Comparison of ENCODE assay signal across 26 cellular contexts in the genomic region with DNA sequence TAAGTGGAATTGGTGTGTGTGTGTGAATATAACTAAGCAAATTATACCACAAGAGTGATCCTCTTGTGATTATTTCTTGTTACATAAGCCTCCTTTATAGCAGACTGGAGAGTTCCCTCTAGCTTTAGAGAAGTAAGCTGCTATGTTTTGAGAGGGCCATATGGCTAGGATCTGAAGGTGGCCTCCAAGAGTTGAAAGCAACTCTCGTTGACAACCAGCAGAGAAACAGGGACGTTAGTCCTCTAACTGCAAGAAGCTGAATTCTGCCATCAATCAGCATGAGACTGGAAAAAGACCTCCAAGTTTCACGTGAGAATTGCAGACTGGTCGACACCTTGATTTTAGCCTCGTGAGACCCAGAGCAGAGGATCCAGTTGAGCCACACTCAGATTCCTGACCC.
DNase-seq lines count a peak whose midpoint lies in the region; ATAC-seq and TF ChIP-seq lines count a peak whose summit lies in the region.
"Had no signal": no experiment of that assay in that cellular context is flagged by ENCODE, and none has a peak within 500 bp of the region (broad histone marks: within the 10 kb centered on the region; RNA-seq: fewer than 3 reads in every experiment).

No MANE protein-coding gene starts in this region.

- ATAC-seq in WTC11 = no peak
- ATAC-seq in left lung = no peak
- ATAC-seq: A549, Panc1 had no signal

- DNase-seq in NCI-H69 (lab: John Stamatoyannopoulos, UW) (peak; percentile 6), WTC11 (ENCODE audit: low spot score) (no peak), SIG-M5 treated with dmso at 0.1 percent for 504 hours (lab: John Stamatoyannopoulos, UW; ENCODE audit: unreplicated experiment) (no peak), left lung (no peak)
- DNase-seq in CD8-positive, alpha-beta memory T cell = no peak
- DNase-seq: AML-193; Caco-2; CD4-positive, alpha-beta T cell; DND-41; GOT3; KG1; MM.1S; NCI-H1694; NCI-H2029 treated with DMSO at 0.1 percent for 48 hours; NCI-H2171; NCI-H226; NCI-H510A; NCI-H774; SHP77 had no signal

- peaks cover 33% of the 10 kb centered on the region for H3K36me3 Mint-ChIP-seq in WTC11
- H3K36me3 Mint-ChIP-seq in CD8-positive, alpha-beta memory T cell = no peaks in the 10 kb centered on the region

- H3K4me1 ChIP-seq in HUES6 (ENCODE audit: control insufficient read depth, insufficient read depth, low read length) (peaks cover 22% of the 10 kb centered on the region; the same call in 1 of the 2 replicates), subcutaneous abdominal adipose tissue (ENCODE audit: control insufficient read depth in 5 of 5, insufficient read depth in 5 of 5, low read length in 5 of 5) (peaks cover 0 to 15% (median 0%) of the 10 kb centered on the region in 5 donors), left lung (no peaks in the 10 kb centered on the region)
- H3K4me1 ChIP-seq in CD8-positive, alpha-beta memory T cell (ENCODE audit: insufficient read depth, low read length) = no peaks in the 10 kb centered on the region
- H3K4me1 ChIP-seq: A549; BLaER1 treated with 17β-estradiol and CSF1 and Interleukin-3, amounts not matched to agents 10 nM and 100 nM; Caco-2 had no signal

- H3K4me3 ChIP-seq in HUES6 (ENCODE audit: low read depth, low read length) (no peak overlapping the region), subcutaneous abdominal adipose tissue (ENCODE audit: low read depth in 1 of 5, low read length in 5 of 5) (no peak overlapping the region), left lung (no peak overlapping the region)
- no peak overlapping the region for H3K4me3 ChIP-seq in CD8-positive, alpha-beta memory T cell (ENCODE audit: low read length)
- H3K4me3 ChIP-seq: A549; BLaER1 treated with 17β-estradiol and CSF1 and Interleukin-3, amounts not matched to agents 10 nM and 100 nM had no signal

- H3K36me3 ChIP-seq in HUES6 (ENCODE audit: control insufficient read depth, insufficient read depth, low read length) = no peaks in the 10 kb centered on the region
- H3K36me3 ChIP-seq in subcutaneous abdominal adipose tissue (ENCODE audit: control insufficient read depth in 5 of 5, insufficient read depth in 5 of 5, low read length in 5 of 5) = no peaks in the 10 kb centered on the region
- no peaks in the 10 kb centered on the region for H3K36me3 ChIP-seq in CD8-positive, alpha-beta memory T cell (ENCODE audit: insufficient read depth, low read length)
- no peaks in the 10 kb centered on the region for H3K36me3 ChIP-seq in left lung
- H3K36me3 ChIP-seq: BLaER1 treated with 17β-estradiol and CSF1 and Interleukin-3, amounts not matched to agents 10 nM and 100 nM had no signal

- POLR2A ChIA-PET in WTC11 (lab: Charles Lee) = no interaction called here
- POLR2A ChIA-PET in CD8-positive, alpha-beta memory T cell (lab: Charles Lee) = no interaction called here

- intact Hi-C loops in left lung (cut with DNase I) = no loop called here

- no peaks in the 10 kb centered on the region for H3K27me3 Mint-ChIP-seq in WTC11 (ENCODE audit: low read depth)
- H3K27me3 Mint-ChIP-seq in CD8-positive, alpha-beta memory T cell = no peaks in the 10 kb centered on the region
- H3K27me3 Mint-ChIP-seq: CD4-positive, alpha-beta T cell had no signal

- H3K4me3 Mint-ChIP-seq in WTC11 = no peak overlapping the region
- H3K4me3 Mint-ChIP-seq in CD8-positive, alpha-beta memory T cell = no peak overlapping the region
- H3K4me3 Mint-ChIP-seq: CD4-positive, alpha-beta T cell; T-helper 1 cell treated with Interleukin-12 subunit alpha and Interleukin-12 subunit beta and Interleukin-4 antibody, amounts not matched to agents 30 μg/mL and 1 μg/mL, for 36 hours had no signal

- H3K27ac ChIP-seq in HUES6 (ENCODE audit: low read depth, low read length) (peak overlapping the region; percentile 50; the same call in 1 of the 2 replicates), subcutaneous abdominal adipose tissue (ENCODE audit: low read depth, low read length) (peak overlapping the region; percentile 44), left lung (no peak overlapping the region)
- H3K27ac ChIP-seq in CD8-positive, alpha-beta memory T cell (ENCODE audit: low read depth, low read length) = no peak overlapping the region
- H3K27ac ChIP-seq: A549; BLaER1 treated with 17β-estradiol and CSF1 and Interleukin-3, amounts not matched to agents 10 nM and 100 nM; RWPE1 had no signal

- CTCF ChIA-PET in WTC11 (lab: Charles Lee) = interaction anchor here (0.9 to 3.0 kb wide), 2 partner anchors 19 to 25 kb away, joined by 3 to 12 read pairs; no protein-coding TSS in a partner anchor
- CTCF ChIA-PET in CD8-positive, alpha-beta memory T cell (lab: Charles Lee) = no interaction called here

- peaks cover 48% of the 10 kb centered on the region for H3K4me1 Mint-ChIP-seq in WTC11
- H3K4me1 Mint-ChIP-seq in CD8-positive, alpha-beta memory T cell = no peaks in the 10 kb centered on the region

- H3K27ac Mint-ChIP-seq in WTC11 = peak overlapping the region; percentile 93
- no peak overlapping the region for H3K27ac Mint-ChIP-seq in CD8-positive, alpha-beta memory T cell
- H3K27ac Mint-ChIP-seq: CD4-positive, alpha-beta T cell; T-helper 1 cell treated with Interleukin-12 subunit alpha and Interleukin-12 subunit beta and Interleukin-4 antibody, amounts not matched to agents 30 μg/mL and 1 μg/mL, for 36 hours had no signal

- peaks cover 21% of the 10 kb centered on the region for H3K9me3 Mint-ChIP-seq in WTC11
- H3K9me3 Mint-ChIP-seq in CD8-positive, alpha-beta memory T cell = peaks cover 0 to 22% (median 7%) of the 10 kb centered on the region in 5 donors

- peak overlapping the region; percentile 63 for H3K9ac ChIP-seq in HUES6 (ENCODE audit: low read length)
- H3K9ac ChIP-seq in subcutaneous abdominal adipose tissue (ENCODE audit: low read length in 5 of 5) = no peak overlapping the region
- H3K9ac ChIP-seq: BLaER1 treated with 17β-estradiol and CSF1 and Interleukin-3, amounts not matched to agents 10 nM and 100 nM had no signal

- H3K9me3 ChIP-seq in HUES6 (ENCODE audit: control insufficient read depth, insufficient read depth, low read depth, low read length) = peaks cover 8% of the 10 kb centered on the region
- H3K9me3 ChIP-seq in subcutaneous abdominal adipose tissue (ENCODE audit: control insufficient read depth in 5 of 5, low read length in 5 of 5) = peaks cover 0 to 3% (median 0%) of the 10 kb centered on the region in 5 donors
- no peaks in the 10 kb centered on the region for H3K9me3 ChIP-seq in CD8-positive, alpha-beta memory T cell (ENCODE audit: low read length)
- H3K9me3 ChIP-seq in left lung = no peaks in the 10 kb centered on the region
- H3K9me3 ChIP-seq: Caco-2 had no signal

- H3K27me3 ChIP-seq in HUES6 (ENCODE audit: control insufficient read depth, insufficient read depth, low read length) (no peaks in the 10 kb centered on the region), subcutaneous abdominal adipose tissue (ENCODE audit: control insufficient read depth in 5 of 5, insufficient read depth in 4 of 5, low read length in 5 of 5) (no peaks in the 10 kb centered on the region), left lung (no peaks in the 10 kb centered on the region)
- no peaks in the 10 kb centered on the region for H3K27me3 ChIP-seq in CD8-positive, alpha-beta memory T cell (ENCODE audit: insufficient read depth, low read length, poor library complexity, severe bottlenecking)
- H3K27me3 ChIP-seq: BLaER1 treated with 17β-estradiol and CSF1 and Interleukin-3, amounts not matched to agents 10 nM and 100 nM had no signal

- TF ChIP-seq CTCF in WTC11 (IDR thresholded peaks at IDR 0.05) (no peak), left lung (IDR thresholded peaks at IDR 0.05) (no peak)

TF ChIP-seq in WTC11, 78 proteins besides CTCF, POLR2A, EP300 and RAD21:
- TF ChIP-seq JAZF1 (CRISPR knock-in tag; IDR thresholded peaks at IDR 0.05) = no peak
- no peak for TF ChIP-seq ZNF138 (CRISPR knock-in tag; conservative IDR thresholded peaks at IDR 0.05)
- no peak for TF ChIP-seq JUN (CRISPR knock-in tag; IDR thresholded peaks at IDR 0.05)
- TF ChIP-seq HMGA2 (CRISPR knock-in tag; IDR thresholded peaks at IDR 0.05) = no peak
- TF ChIP-seq NFATC4 (CRISPR knock-in tag; IDR thresholded peaks at IDR 0.05) = no peak
- no peak for TF ChIP-seq ZNF121 (CRISPR knock-in tag; IDR thresholded peaks at IDR 0.05)
- TF ChIP-seq, protein P1, sequence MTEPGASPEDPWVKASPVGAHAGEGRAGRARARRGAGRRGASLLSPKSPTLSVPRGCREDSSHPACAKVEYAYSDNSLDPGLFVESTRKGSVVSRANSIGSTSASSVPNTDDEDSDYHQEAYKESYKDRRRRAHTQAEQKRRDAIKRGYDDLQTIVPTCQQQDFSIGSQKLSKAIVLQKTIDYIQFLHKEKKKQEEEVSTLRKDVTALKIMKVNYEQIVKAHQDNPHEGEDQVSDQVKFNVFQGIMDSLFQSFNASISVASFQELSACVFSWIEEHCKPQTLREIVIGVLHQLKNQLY (CRISPR knock-in tag; IDR thresholded peaks at IDR 0.05) = no peak
- no peak for TF ChIP-seq IRF2 (CRISPR knock-in tag; IDR thresholded peaks at IDR 0.05; ENCODE audit: borderline replicate concordance, low read depth)
- TF ChIP-seq SMAD4 (CRISPR knock-in tag; IDR thresholded peaks at IDR 0.05) = no peak
- no peak for TF ChIP-seq MXD4 (CRISPR knock-in tag; IDR thresholded peaks at IDR 0.05; ENCODE audit: borderline replicate concordance)
- TF ChIP-seq ZNF396 (CRISPR knock-in tag; IDR thresholded peaks at IDR 0.05; ENCODE audit: borderline replicate concordance) = no peak
- TF ChIP-seq TEAD4 (CRISPR knock-in tag; IDR thresholded peaks at IDR 0.05) = no peak
- no peak for TF ChIP-seq KAT7 (CRISPR knock-in tag; IDR thresholded peaks at IDR 0.05; ENCODE audit: borderline replicate concordance)
- TF ChIP-seq NR1H2 (CRISPR knock-in tag; IDR thresholded peaks at IDR 0.05) = no peak
- no peak for TF ChIP-seq EMX1 (CRISPR knock-in tag; IDR thresholded peaks at IDR 0.05)

Comparison
In these comparisons a context has a peak if more than half of its experiments do, and no peak if none do; other contexts are left out.
1. H3K27ac ChIP-seq: peak in HUES6 (single experiment) and subcutaneous abdominal adipose tissue (single experiment); none in CD8-positive, alpha-beta memory T cell (single experiment) and left lung (0 of 2).